Comparison of ENCODE assay signal across 15 cellular contexts in genomic region chr3:128354788-128355548, GRCh38.
A peak's percentile ranks its signal among the peaks of the same experiment; 100 is the strongest.
DNase-seq lines count a peak whose midpoint lies in the region; ATAC-seq and TF ChIP-seq lines count a peak whose summit lies in the region.
"Had no signal": no experiment of that assay in that cellular context is flagged by ENCODE, and none has a peak within 500 bp of the region (broad histone marks: within the 10 kb centered on the region; RNA-seq: fewer than 3 reads in every experiment).

No MANE protein-coding gene starts in this region.

- no peak for DNase-seq in stimulated activated naive CD8-positive, alpha-beta T cell treated with anti-CD3 and anti-CD28 coated beads, Interleukin-15, amount 100 ng/mL, for 72 hours
- DNase-seq in lower lobe of right lung: peak; percentile 24
- DNase-seq in trophoblast cell: no peak
- no peak for DNase-seq in activated T-cell treated with anti-CD3 and anti-CD28 coated beads, Interleukin-2, amount 50 U/mL, for 48 hours
- no peak for DNase-seq in activated CD4-positive, CD25-positive, alpha-beta regulatory T cell (lab: John Stamatoyannopoulos, UW)
- DNase-seq in NCI-H2196 (lab: John Stamatoyannopoulos, UW; ENCODE audit: unreplicated experiment): no peak
- DNase-seq in foreskin fibroblast: no peak
- DNase-seq: CD4-positive, alpha-beta memory T cell; DND-41; NCI-H1092; NCI-H2107 had no signal

- H3K4me1 ChIP-seq in lower lobe of right lung (peaks cover 20% of the 10 kb centered on the region), trophoblast cell (ENCODE audit: control insufficient read depth in 1 of 2, insufficient read depth in 2 of 2, low read length in 2 of 2) (peaks cover 4 to 9% of the 10 kb centered on the region in 2 experiments)

- intact Hi-C loops in lower lobe of right lung (cut with DNase I): no loop called here

- peak overlapping the region; percentile 61 for H3K27ac Mint-ChIP-seq in stimulated activated naive CD8-positive, alpha-beta T cell treated with anti-CD3 and anti-CD28 coated beads, Interleukin-15, Interleukin-2, amounts not matched to agents 100 ng/mL and 50 ng/mL, for 24 hours
- no peak overlapping the region for H3K27ac Mint-ChIP-seq in stimulated activated naive CD8-positive, alpha-beta T cell treated with anti-CD3 and anti-CD28 coated beads, Interleukin-15, amount 100 ng/mL, for 72 hours
- H3K27ac Mint-ChIP-seq: GM23338 had no signal

- no peak overlapping the region for H3K18ac ChIP-seq in trophoblast cell (ENCODE audit: low read length)

- H4K91ac ChIP-seq in trophoblast cell (ENCODE audit: low read depth, low read length): peak overlapping the region; percentile 48

- no peak overlapping the region for H2AK5ac ChIP-seq in trophoblast cell (ENCODE audit: low read length)

- no peak overlapping the region for H4K8ac ChIP-seq in trophoblast cell (ENCODE audit: low read depth, low read length)

- H4K12ac ChIP-seq in trophoblast cell (ENCODE audit: low read depth, low read length): no peak overlapping the region

- H2AFZ ChIP-seq in trophoblast cell (ENCODE audit: insufficient read depth, low read length, poor library complexity): no peak overlapping the region
- H2AFZ ChIP-seq: GM23338 had no signal

- H3K4me1 Mint-ChIP-seq in stimulated activated naive CD8-positive, alpha-beta T cell treated with anti-CD3 and anti-CD28 coated beads, Interleukin-15, Interleukin-2, amounts not matched to agents 100 ng/mL and 50 ng/mL, for 24 hours (ENCODE audit: low read depth): no peaks in the 10 kb centered on the region
- H3K4me1 Mint-ChIP-seq in stimulated activated naive CD8-positive, alpha-beta T cell treated with anti-CD3 and anti-CD28 coated beads, Interleukin-15, amount 100 ng/mL, for 72 hours: no peaks in the 10 kb centered on the region
- H3K4me1 Mint-ChIP-seq: GM23338 had no signal

- no peak overlapping the region for H2BK5ac ChIP-seq in trophoblast cell (ENCODE audit: low read depth, low read length, poor library complexity)

- H3K9me3 ChIP-seq in lower lobe of right lung (no peaks in the 10 kb centered on the region), trophoblast cell (ENCODE audit: insufficient read depth, low read depth, low read length) (no peaks in the 10 kb centered on the region)

- no peaks in the 10 kb centered on the region for H3K27me3 ChIP-seq in lower lobe of right lung (ENCODE audit: low read depth)
- no peaks in the 10 kb centered on the region for H3K27me3 ChIP-seq in trophoblast cell (ENCODE audit: insufficient read depth, low read length)

- H2BK120ac ChIP-seq in trophoblast cell (ENCODE audit: insufficient read depth, low read length, poor library complexity): no peak overlapping the region

- H3K4ac ChIP-seq in trophoblast cell (ENCODE audit: low read depth, low read length): no peak overlapping the region

- H3K4me3 ChIP-seq in lower lobe of right lung: no peak overlapping the region
- no peak overlapping the region for H3K4me3 ChIP-seq in trophoblast cell (ENCODE audit: low read depth, low read length)
- no peak overlapping the region for H3K4me3 ChIP-seq in foreskin fibroblast (ENCODE audit: low read depth in 1 of 2, low read length in 2 of 2)
- H3K4me3 ChIP-seq: GM23338, K562 had no signal

- H3K79me1 ChIP-seq in trophoblast cell (ENCODE audit: low read length): peaks cover 4% of the 10 kb centered on the region

- H3K27ac ChIP-seq in lower lobe of right lung: no peak overlapping the region
- H3K27ac ChIP-seq in trophoblast cell (ENCODE audit: low read depth, low read length): no peak overlapping the region
- H3K27ac ChIP-seq: RWPE1 had no signal

- no peak overlapping the region for H3K4me3 Mint-ChIP-seq in stimulated activated naive CD8-positive, alpha-beta T cell treated with anti-CD3 and anti-CD28 coated beads, Interleukin-15, Interleukin-2, amounts not matched to agents 100 ng/mL and 50 ng/mL, for 24 hours
- no peak overlapping the region for H3K4me3 Mint-ChIP-seq in stimulated activated naive CD8-positive, alpha-beta T cell treated with anti-CD3 and anti-CD28 coated beads, Interleukin-15, amount 100 ng/mL, for 72 hours
- H3K4me3 Mint-ChIP-seq: CD4-positive, alpha-beta memory T cell; GM23338 had no signal

- no peak for TF ChIP-seq CTCF in lower lobe of right lung (IDR thresholded peaks at IDR 0.05)
- TF ChIP-seq CTCF in foreskin fibroblast (IDR thresholded peaks at IDR 0.05; ENCODE audit: low read depth, low read length): no peak

- no peak for ATAC-seq in stimulated activated naive CD8-positive, alpha-beta T cell treated with anti-CD3 and anti-CD28 coated beads, Interleukin-15, amount 100 ng/mL, for 72 hours
- no peak for ATAC-seq in lower lobe of right lung
- ATAC-seq: GM23338 had no signal

- H3K4me2 ChIP-seq in trophoblast cell (ENCODE audit: low read length): no peak overlapping the region
- H3K4me2 ChIP-seq: GM23338 had no signal

- H3K9ac ChIP-seq in trophoblast cell (ENCODE audit: low read length): no peak overlapping the region

- no peaks in the 10 kb centered on the region for H3K9me3 Mint-ChIP-seq in stimulated activated naive CD8-positive, alpha-beta T cell treated with anti-CD3 and anti-CD28 coated beads, Interleukin-15, Interleukin-2, amounts not matched to agents 100 ng/mL and 50 ng/mL, for 24 hours
- H3K9me3 Mint-ChIP-seq in stimulated activated naive CD8-positive, alpha-beta T cell treated with anti-CD3 and anti-CD28 coated beads, Interleukin-15, amount 100 ng/mL, for 72 hours: no peaks in the 10 kb centered on the region
- H3K9me3 Mint-ChIP-seq: CD4-positive, alpha-beta memory T cell; GM23338 had no signal

- no peak overlapping the region for H3K23ac ChIP-seq in trophoblast cell (ENCODE audit: low read length)

- WGBS in trophoblast cell (ENCODE audit: extremely low coverage, insufficient coverage, insufficient read length): no CpG with 5 or more reads among the region's 13 CpGs

- H3K36me3 ChIP-seq in lower lobe of right lung (peaks cover 7% of the 10 kb centered on the region), trophoblast cell (ENCODE audit: control insufficient read depth in 1 of 2, insufficient read depth in 2 of 2, low read length in 2 of 2) (peaks cover 0 to 2% of the 10 kb centered on the region in 2 experiments)

- no peak overlapping the region for H3K14ac ChIP-seq in trophoblast cell (ENCODE audit: low read length)

- H2BK12ac ChIP-seq in trophoblast cell (ENCODE audit: low read length): no peak overlapping the region

- H3K36me3 Mint-ChIP-seq in stimulated activated naive CD8-positive, alpha-beta T cell treated with anti-CD3 and anti-CD28 coated beads, Interleukin-15, Interleukin-2, amounts not matched to agents 100 ng/mL and 50 ng/mL, for 24 hours (ENCODE audit: low read depth): peaks cover 9% of the 10 kb centered on the region

- no peaks in the 10 kb centered on the region for H3K79me2 ChIP-seq in trophoblast cell (ENCODE audit: control insufficient read depth, insufficient read depth, low read length, poor library complexity)

- H3K27me3 Mint-ChIP-seq in stimulated activated naive CD8-positive, alpha-beta T cell treated with anti-CD3 and anti-CD28 coated beads, Interleukin-15, Interleukin-2, amounts not matched to agents 100 ng/mL and 50 ng/mL, for 24 hours: no peaks in the 10 kb centered on the region
- no peaks in the 10 kb centered on the region for H3K27me3 Mint-ChIP-seq in stimulated activated naive CD8-positive, alpha-beta T cell treated with anti-CD3 and anti-CD28 coated beads, Interleukin-15, amount 100 ng/mL, for 72 hours
- H3K27me3 Mint-ChIP-seq: CD4-positive, alpha-beta memory T cell had no signal
